ENCODE assay signal across 14 cellular contexts in the genomic region with DNA sequence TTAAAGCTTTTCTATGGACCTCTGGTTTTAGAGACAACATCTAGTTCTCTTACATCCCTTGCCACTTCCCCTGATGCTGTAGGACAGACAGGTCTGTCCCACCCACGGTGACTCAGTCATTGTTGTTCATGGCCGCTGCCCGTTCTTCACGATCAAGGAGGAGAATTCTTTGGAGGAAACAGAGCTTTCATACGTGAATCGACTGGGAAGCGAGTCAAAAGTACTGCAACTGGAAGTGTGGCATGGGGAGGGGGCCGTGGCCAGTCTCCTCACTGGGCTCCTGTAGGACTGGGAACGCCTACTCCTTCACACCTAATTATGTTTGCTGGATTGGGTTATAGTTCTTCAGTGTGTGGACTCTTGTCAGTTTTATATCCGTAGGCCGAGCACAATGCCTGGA. TPM values are rescaled to one million over a fixed set of nuclear protein-coding genes. Genes with fewer than 3 reads are reported as not detected.
"Had no signal": no experiment of that assay in that cellular context is flagged by ENCODE, and none has a peak within 500 bp of the region (broad histone marks: within the 10 kb centered on the region; RNA-seq: fewer than 3 reads in every experiment).

No MANE protein-coding gene starts in this region.

- H3K36me3 ChIP-seq: adrenal gland, gastroesophageal sphincter, tibial nerve had no signal

- H3K4me3 ChIP-seq: adrenal gland, body of pancreas, gastroesophageal sphincter, skin epidermis, tibial nerve had no signal

- H3K4me3 Mint-ChIP-seq: activated CD8-positive, alpha-beta T cell treated with anti-CD3 and anti-CD28 coated beads for 36 hours; mesothelial cell of epicardium had no signal

- H3K27ac Mint-ChIP-seq: activated CD8-positive, alpha-beta T cell treated with anti-CD3 and anti-CD28 coated beads for 36 hours; activated T-helper 2 cell treated with anti-CD3 and anti-CD28 coated beads, Interferon-gamma antibody, Interleukin-2, Interleukin-4, amounts not matched to agents 10 μg/mL and 5 μg/mL and 100 μg/mL, durations not matched to agents 14 hours and 24 hours and 36 hours; mesothelial cell of epicardium had no signal

- H3K27me3 ChIP-seq: adrenal gland, body of pancreas, gastroesophageal sphincter, tibial nerve had no signal

- H3K9me3 ChIP-seq: adrenal gland, body of pancreas, gastroesophageal sphincter, tibial nerve had no signal

- DNase-seq: activated CD4-positive, CD25-positive, alpha-beta regulatory T cell treated with anti-CD3 and anti-CD28 coated beads, Interleukin-2, amount 50 U/mL, for 72 hours; activated CD8-positive, alpha-beta T cell treated with anti-CD3 and anti-CD28 coated beads for 36 hours; activated naive CD4-positive, alpha-beta T cell treated with anti-CD3 and anti-CD28 coated beads, Interleukin-2, amount 50 U/mL, for 16 hours; activated T-cell treated with anti-CD3 and anti-CD28 coated beads for 4 hours; body of pancreas; retina had no signal

- H3K27ac ChIP-seq: adrenal gland, body of pancreas, epithelial cell of prostate, gastroesophageal sphincter, skin epidermis, tibial nerve had no signal

- ATAC-seq: activated CD8-positive, alpha-beta T cell treated with anti-CD3 and anti-CD28 coated beads for 36 hours; body of pancreas; gastroesophageal sphincter had no signal

- H3K36me3 Mint-ChIP-seq: mesothelial cell of epicardium had no signal

- H3K9me3 Mint-ChIP-seq: activated CD8-positive, alpha-beta T cell treated with anti-CD3 and anti-CD28 coated beads for 36 hours; activated T-helper 2 cell treated with anti-CD3 and anti-CD28 coated beads, Interferon-gamma antibody, Interleukin-2, Interleukin-4, amounts not matched to agents 10 μg/mL and 5 μg/mL and 100 μg/mL, durations not matched to agents 14 hours and 24 hours and 36 hours; mesothelial cell of epicardium had no signal

RNA-seq across cellular contexts. Expression of a gene that starts 4.4 kb away (rescaled TPM):
- total RNA-seq: myocyte had no signal

RNA-seq across cellular contexts. Expression of a gene that starts 13.2 kb away (rescaled TPM):
- total RNA-seq: activated CD8-positive, alpha-beta T cell treated with anti-CD3 and anti-CD28 coated beads for 36 hours; activated T-helper 2 cell treated with anti-CD3 and anti-CD28 coated beads, Interferon-gamma antibody, Interleukin-2, Interleukin-4, amounts not matched to agents 10 μg/mL and 5 μg/mL and 100 μg/mL, durations not matched to agents 14 hours and 24 hours and 36 hours; myocyte had no signal
